In the genomic region with DNA sequence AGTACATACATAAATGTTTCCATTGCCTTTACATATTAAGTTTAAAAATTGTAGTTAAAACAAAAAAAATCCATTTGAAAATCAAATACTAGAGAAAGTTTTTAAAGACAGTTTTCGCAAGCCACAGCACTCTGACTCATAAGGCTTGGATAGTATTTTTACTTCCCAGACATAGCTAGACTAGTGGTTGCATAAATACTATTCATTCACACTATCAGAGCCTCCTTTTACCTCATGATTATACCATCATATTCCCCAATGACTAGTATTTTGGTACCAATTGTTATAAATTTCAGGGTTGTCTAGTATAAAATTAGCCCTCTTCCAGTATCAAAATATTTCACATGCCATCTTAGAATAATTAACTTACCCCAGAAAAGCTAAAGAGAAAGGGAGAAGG, we compare ENCODE assay signal across 17 cellular contexts.
DNase-seq lines count a peak whose midpoint lies in the region; ATAC-seq and TF ChIP-seq lines count a peak whose summit lies in the region.
"Had no signal": no experiment of that assay in that cellular context is flagged by ENCODE, and none has a peak within 500 bp of the region (broad histone marks: within the 10 kb centered on the region; RNA-seq: fewer than 3 reads in every experiment).

No MANE protein-coding gene starts in this region.

- H3K27me3 ChIP-seq in adipocyte (replicated peaks; ENCODE audit: control insufficient read depth, insufficient read depth, low read length) (no peaks in the 10 kb centered on the region), thoracic aorta (replicated peaks; ENCODE audit: insufficient read depth) (no peaks in the 10 kb centered on the region), MG63 (no peaks in the 10 kb centered on the region)

- peak; percentile 20 for DNase-seq in DMS 273 (lab: John Stamatoyannopoulos, UW; ENCODE audit: unreplicated experiment)
- no peak for DNase-seq in DMS 273 treated with DMSO at 0.1 percent for 48 hours (lab: John Stamatoyannopoulos, UW)
- DNase-seq in adipocyte (ENCODE audit: low read depth): peak; percentile 69
- peak; percentile 2 to 13 for DNase-seq in foreskin fibroblast
- DNase-seq in thoracic aorta (ENCODE audit: low spot score): no peak
- no peak for DNase-seq in activated CD4-positive, alpha-beta T cell treated with anti-CD3 and anti-CD28 coated beads, Interleukin-2, amount 50 U/mL, for 48 hours
- DNase-seq in midbrain (lab: John Stamatoyannopoulos, UW): no peak
- no peak for DNase-seq in MG63
- DNase-seq: activated B cell treated with CpG ODN at 0.5 μM for 24 hours; activated CD8-positive, alpha-beta memory T cell treated with anti-CD3 and anti-CD28 coated beads, Interleukin-2, amount 50 U/mL, for 4 hours; activated naive CD4-positive, alpha-beta T cell treated with anti-CD3 and anti-CD28 coated beads, Interleukin-2, amount 10 ng/mL, durations not matched to agents 7 days and 5 days; cerebellar nuclear complex; NCI-H1092; stimulated activated naive CD8-positive, alpha-beta T cell treated with anti-CD3 and anti-CD28 coated beads, Interleukin-15, amount 100 ng/mL, for 72 hours had no signal

- H3K4me1 ChIP-seq in adipocyte (ENCODE audit: control insufficient read depth, insufficient read depth, low read length) (peaks cover 4% of the 10 kb centered on the region), thoracic aorta (ENCODE audit: control insufficient read depth in 1 of 2, low read depth in 2 of 2) (peaks cover 9 to 46% of the 10 kb centered on the region in 2 donors)

- H3K4me3 ChIP-seq in adipocyte (ENCODE audit: low read length) (no peak overlapping the region), foreskin fibroblast (ENCODE audit: low read depth in 1 of 2, low read length in 2 of 2) (no peak overlapping the region), thoracic aorta (peak overlapping the region; percentile 10), MG63 (no peak overlapping the region)
- H3K4me3 ChIP-seq: skin epidermis had no signal

- no peak overlapping the region for H3K9ac ChIP-seq in adipocyte (ENCODE audit: low read length)

- H3K36me3 ChIP-seq in adipocyte (ENCODE audit: control insufficient read depth, insufficient read depth, low read length, severe bottlenecking) (no peaks in the 10 kb centered on the region), thoracic aorta (no peaks in the 10 kb centered on the region), MG63 (no peaks in the 10 kb centered on the region)

- peak; percentile 59 for ATAC-seq in thoracic aorta (ENCODE audit: insufficient number of reproducible peaks, low FRiP score, low read depth)
- ATAC-seq: stimulated activated naive CD8-positive, alpha-beta T cell treated with anti-CD3 and anti-CD28 coated beads, Interleukin-15, amount 100 ng/mL, for 72 hours had no signal

- peak overlapping the region in 1 of 2 donors; percentile 46 for H3K27ac ChIP-seq in thoracic aorta
- H3K27ac ChIP-seq: 22Rv1, epithelial cell of prostate, skin epidermis had no signal

- TF ChIP-seq CTCF in foreskin fibroblast (IDR thresholded peaks at IDR 0.05; ENCODE audit: low read depth, low read length) (no peak), thoracic aorta (IDR thresholded peaks at IDR 0.05) (no peak)

- H3K9me3 ChIP-seq in adipocyte (ENCODE audit: control insufficient read depth, low read length) (no peaks in the 10 kb centered on the region), thoracic aorta (no peaks in the 10 kb centered on the region), MG63 (no peaks in the 10 kb centered on the region)

Comparison
In these comparisons a context has a peak if more than half of its experiments do, and no peak if none do; other contexts are left out.
1. DNase-seq: peak in DMS 273 (single experiment), adipocyte (single experiment) and foreskin fibroblast (2 of 2); none in DMS 273 treated with DMSO at 0.1 percent for 48 hours (single experiment), thoracic aorta (single experiment), activated CD4-positive, alpha-beta T cell treated with anti-CD3 and anti-CD28 coated beads, Interleukin-2, amount 50 U/mL, for 48 hours (0 of 2), midbrain (single experiment) and MG63 (single experiment).